Comparison of ENCODE assay signal across 1 cellular context in the genomic region with DNA sequence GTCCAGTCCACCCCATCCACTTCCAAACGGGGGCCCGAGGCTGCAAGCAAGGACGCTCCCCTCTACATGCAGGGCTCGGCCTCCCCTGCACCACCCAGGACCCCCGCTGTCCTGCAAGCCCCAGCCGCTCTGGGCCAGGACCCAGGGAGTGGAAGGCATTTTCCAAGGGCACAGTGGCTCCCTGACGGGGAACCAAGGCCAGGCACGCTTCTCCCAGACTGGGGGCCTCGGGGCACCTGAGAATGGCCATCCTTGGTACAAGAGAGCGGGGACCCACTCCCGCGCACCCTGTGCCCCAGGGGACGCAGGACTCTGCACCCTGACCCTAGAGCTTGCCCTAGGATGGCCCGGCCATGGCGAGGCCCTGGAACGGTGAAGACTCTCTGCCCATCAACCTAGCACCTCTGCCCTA.
TF ChIP-seq lines count a peak whose summit lies in the region.

No MANE protein-coding gene starts in this region.

TF ChIP-seq in WTC11, 78 proteins besides CTCF, POLR2A, EP300 and RAD21 (continued from another document):
- TF ChIP-seq, protein P1, sequence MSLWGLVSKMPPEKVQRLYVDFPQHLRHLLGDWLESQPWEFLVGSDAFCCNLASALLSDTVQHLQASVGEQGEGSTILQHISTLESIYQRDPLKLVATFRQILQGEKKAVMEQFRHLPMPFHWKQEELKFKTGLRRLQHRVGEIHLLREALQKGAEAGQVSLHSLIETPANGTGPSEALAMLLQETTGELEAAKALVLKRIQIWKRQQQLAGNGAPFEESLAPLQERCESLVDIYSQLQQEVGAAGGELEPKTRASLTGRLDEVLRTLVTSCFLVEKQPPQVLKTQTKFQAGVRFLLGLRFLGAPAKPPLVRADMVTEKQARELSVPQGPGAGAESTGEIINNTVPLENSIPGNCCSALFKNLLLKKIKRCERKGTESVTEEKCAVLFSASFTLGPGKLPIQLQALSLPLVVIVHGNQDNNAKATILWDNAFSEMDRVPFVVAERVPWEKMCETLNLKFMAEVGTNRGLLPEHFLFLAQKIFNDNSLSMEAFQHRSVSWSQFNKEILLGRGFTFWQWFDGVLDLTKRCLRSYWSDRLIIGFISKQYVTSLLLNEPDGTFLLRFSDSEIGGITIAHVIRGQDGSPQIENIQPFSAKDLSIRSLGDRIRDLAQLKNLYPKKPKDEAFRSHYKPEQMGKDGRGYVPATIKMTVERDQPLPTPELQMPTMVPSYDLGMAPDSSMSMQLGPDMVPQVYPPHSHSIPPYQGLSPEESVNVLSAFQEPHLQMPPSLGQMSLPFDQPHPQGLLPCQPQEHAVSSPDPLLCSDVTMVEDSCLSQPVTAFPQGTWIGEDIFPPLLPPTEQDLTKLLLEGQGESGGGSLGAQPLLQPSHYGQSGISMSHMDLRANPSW (CRISPR knock-in tag; conservative IDR thresholded peaks at IDR 0.05; ENCODE audit: low read depth) = no peak
- TF ChIP-seq KAT7 (CRISPR knock-in tag; IDR thresholded peaks at IDR 0.05; ENCODE audit: borderline replicate concordance) = no peak
- TF ChIP-seq, protein P2, sequence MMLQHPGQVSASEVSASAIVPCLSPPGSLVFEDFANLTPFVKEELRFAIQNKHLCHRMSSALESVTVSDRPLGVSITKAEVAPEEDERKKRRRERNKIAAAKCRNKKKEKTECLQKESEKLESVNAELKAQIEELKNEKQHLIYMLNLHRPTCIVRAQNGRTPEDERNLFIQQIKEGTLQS (CRISPR knock-in tag; conservative IDR thresholded peaks at IDR 0.05) = no peak
- no peak for TF ChIP-seq ZNF317 (CRISPR knock-in tag; IDR thresholded peaks at IDR 0.05; ENCODE audit: borderline replicate concordance, low read depth)
- TF ChIP-seq, protein P3, sequence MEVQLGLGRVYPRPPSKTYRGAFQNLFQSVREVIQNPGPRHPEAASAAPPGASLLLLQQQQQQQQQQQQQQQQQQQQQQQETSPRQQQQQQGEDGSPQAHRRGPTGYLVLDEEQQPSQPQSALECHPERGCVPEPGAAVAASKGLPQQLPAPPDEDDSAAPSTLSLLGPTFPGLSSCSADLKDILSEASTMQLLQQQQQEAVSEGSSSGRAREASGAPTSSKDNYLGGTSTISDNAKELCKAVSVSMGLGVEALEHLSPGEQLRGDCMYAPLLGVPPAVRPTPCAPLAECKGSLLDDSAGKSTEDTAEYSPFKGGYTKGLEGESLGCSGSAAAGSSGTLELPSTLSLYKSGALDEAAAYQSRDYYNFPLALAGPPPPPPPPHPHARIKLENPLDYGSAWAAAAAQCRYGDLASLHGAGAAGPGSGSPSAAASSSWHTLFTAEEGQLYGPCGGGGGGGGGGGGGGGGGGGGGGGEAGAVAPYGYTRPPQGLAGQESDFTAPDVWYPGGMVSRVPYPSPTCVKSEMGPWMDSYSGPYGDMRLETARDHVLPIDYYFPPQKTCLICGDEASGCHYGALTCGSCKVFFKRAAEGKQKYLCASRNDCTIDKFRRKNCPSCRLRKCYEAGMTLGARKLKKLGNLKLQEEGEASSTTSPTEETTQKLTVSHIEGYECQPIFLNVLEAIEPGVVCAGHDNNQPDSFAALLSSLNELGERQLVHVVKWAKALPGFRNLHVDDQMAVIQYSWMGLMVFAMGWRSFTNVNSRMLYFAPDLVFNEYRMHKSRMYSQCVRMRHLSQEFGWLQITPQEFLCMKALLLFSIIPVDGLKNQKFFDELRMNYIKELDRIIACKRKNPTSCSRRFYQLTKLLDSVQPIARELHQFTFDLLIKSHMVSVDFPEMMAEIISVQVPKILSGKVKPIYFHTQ (CRISPR knock-in tag; IDR thresholded peaks at IDR 0.05) = no peak
- no peak for TF ChIP-seq CREM (CRISPR knock-in tag; IDR thresholded peaks at IDR 0.05)
